In genomic region chr6:156102129-156102528, GRCh38 we compare ENCODE assay signal across 10 cellular contexts.
DNase-seq lines count a peak whose midpoint lies in the region; ATAC-seq and TF ChIP-seq lines count a peak whose summit lies in the region.
"Had no signal": no experiment of that assay in that cellular context is flagged by ENCODE, and none has a peak within 500 bp of the region (broad histone marks: within the 10 kb centered on the region; RNA-seq: fewer than 3 reads in every experiment).

No MANE protein-coding gene starts in this region.

- H3K4me3 Mint-ChIP-seq in Caco-2 (ENCODE audit: unreplicated experiment) (no peak overlapping the region), H9 (no peak overlapping the region)

- H3K27ac ChIP-seq in H9 (ENCODE audit: insufficient read length, low read depth, low read length): no peak overlapping the region

- no peak overlapping the region for H4K5ac ChIP-seq in H9 (ENCODE audit: insufficient read length, low read depth, low read length)

- H3K36me3 Mint-ChIP-seq in Caco-2 (ENCODE audit: insufficient read depth, unreplicated experiment) (no peaks in the 10 kb centered on the region), H9 (ENCODE audit: insufficient read depth in 1 of 3, low read depth in 3 of 3) (no peaks in the 10 kb centered on the region; a peak in 1 of 7 replicates)

- TF ChIP-seq CTCF in Caco-2 (IDR thresholded peaks at IDR 0.05; ENCODE audit: insufficient read depth in 1 of 2, low read depth in 1 of 2, low read length in 1 of 2, severe bottlenecking in 1 of 2, unreplicated experiment in 1 of 2): peak; percentile 42 to 53
- TF ChIP-seq CTCF in H9 (conservative IDR thresholded peaks at IDR 0.05): peak; percentile 60

- H3K27me3 Mint-ChIP-seq in Caco-2 (ENCODE audit: insufficient read depth, unreplicated experiment): peaks cover 6% of the 10 kb centered on the region
- H3K27me3 Mint-ChIP-seq in H9 (ENCODE audit: low read depth): no peaks in the 10 kb centered on the region; the same call in none of the 2 replicates

- H3K18ac ChIP-seq in H9 (ENCODE audit: insufficient read length, low read depth, low read length): no peak overlapping the region

- H4K8ac ChIP-seq in H9 (replicated peaks; ENCODE audit: insufficient read length, low read depth, low read length): no peak overlapping the region

- H3K4me2 ChIP-seq in H9 (ENCODE audit: insufficient read depth, insufficient read length, low read length): no peak overlapping the region

- H3K23me2 ChIP-seq in H9 (ENCODE audit: insufficient read length, low read depth, low read length, poor library complexity, severe bottlenecking): no peaks in the 10 kb centered on the region

- H2BK20ac ChIP-seq in H9 (ENCODE audit: low read depth, low read length, poor library complexity, severe bottlenecking): no peak overlapping the region

- no peak overlapping the region for H3K14ac ChIP-seq in H9 (ENCODE audit: insufficient read depth, low read length)

- no peak overlapping the region for H3K4me3 ChIP-seq in Caco-2 (ENCODE audit: low read depth, low read length)

- no peak overlapping the region for H4K91ac ChIP-seq in H9 (ENCODE audit: insufficient read length, low read depth, low read length)

- no peaks in the 10 kb centered on the region for H4K20me1 ChIP-seq in H9 (ENCODE audit: control insufficient read depth, insufficient read depth, insufficient read length)

- no peak overlapping the region for H3K23ac ChIP-seq in H9 (ENCODE audit: insufficient read length, low read depth, low read length)

- no peak overlapping the region for H3K56ac ChIP-seq in H9 (ENCODE audit: insufficient read length, low read depth, low read length)

- no peaks in the 10 kb centered on the region for H3K36me3 ChIP-seq in Caco-2 (ENCODE audit: control insufficient read depth, insufficient read depth, low read length)

- BruUV-seq in Caco-2 (replicated peaks; lab: Mats Ljungman, UMichigan): no TSS peak

- H2AFZ ChIP-seq in H9 (ENCODE audit: low read length): no peak overlapping the region

- no peaks in the 10 kb centered on the region for H3K79me2 ChIP-seq in H9 (ENCODE audit: insufficient read depth, low read length)

- no peaks in the 10 kb centered on the region for H3K79me1 ChIP-seq in H9 (ENCODE audit: insufficient read depth, low read depth, low read length, poor library complexity, severe bottlenecking)

- POLR2A ChIA-PET in Caco-2 (lab: Charles Lee): no interaction called here

- no peak overlapping the region for H2BK12ac ChIP-seq in H9 (ENCODE audit: insufficient read length, low read depth, low read length)

- no peak overlapping the region for H2BK120ac ChIP-seq in H9 (ENCODE audit: low read depth, low read length, poor library complexity, severe bottlenecking)

- CTCF ChIA-PET in Caco-2 (lab: Charles Lee): no interaction called here

- H3K9ac ChIP-seq in H9 (ENCODE audit: extremely low read depth, insufficient read length, low read length): no peak overlapping the region

- H3K4ac ChIP-seq in H9 (ENCODE audit: low read depth, low read length): no peak overlapping the region

- peak; percentile 30 to 36 for DNase-seq in Caco-2
- DNase-seq in H9: peak; percentile 38
- peak; percentile 24 for DNase-seq in iPS-NIHi11 (ENCODE audit: low spot score)
- DNase-seq in effector CD8-positive, alpha-beta T cell (lab: John Stamatoyannopoulos, UW): no peak
- DNase-seq in cerebellar nuclear complex (lab: John Stamatoyannopoulos, UW): no peak
- no peak for DNase-seq in NOMO-1 (lab: John Stamatoyannopoulos, UW; ENCODE audit: unreplicated experiment in 2 of 2)
- DNase-seq: stimulated activated CD4-positive, alpha-beta T cell treated with anti-CD3 and anti-CD28 coated beads, Interleukin-4, amount 100 ng/mL, for 4 hours; substantia nigra had no signal

- no peak overlapping the region for H2AK5ac ChIP-seq in H9 (ENCODE audit: insufficient read length, low read length)

- no peaks in the 10 kb centered on the region for H3K4me1 Mint-ChIP-seq in Caco-2 (ENCODE audit: low read depth, unreplicated experiment)
- H3K4me1 Mint-ChIP-seq in H9: peaks cover 0 to 2% of the 10 kb centered on the region in 2 experiments; a peak in 1 of 4 replicates

- H2BK15ac ChIP-seq in H9 (ENCODE audit: low read depth, low read length): no peak overlapping the region

- no peaks in the 10 kb centered on the region for H3K9me3 ChIP-seq in Caco-2
- no peaks in the 10 kb centered on the region for H3K9me3 ChIP-seq in H9 (ENCODE audit: control insufficient read depth, low read depth, low read length)

- no peaks in the 10 kb centered on the region for H3K4me1 ChIP-seq in Caco-2
- no peaks in the 10 kb centered on the region for H3K4me1 ChIP-seq in H9 (ENCODE audit: insufficient read depth, low read length)

- WGBS in H9 (ENCODE audit: extremely low coverage, insufficient read length, low lambda C conversion rate): no CpG with 5 or more reads among the region's 3 CpGs

- H3K27ac Mint-ChIP-seq in Caco-2 (ENCODE audit: unreplicated experiment) (no peak overlapping the region), H9 (no peak overlapping the region)

- H3K9me3 Mint-ChIP-seq in Caco-2 (ENCODE audit: unreplicated experiment) (no peaks in the 10 kb centered on the region), H9 (no peaks in the 10 kb centered on the region; a peak in 1 of 5 replicates)

- ATAC-seq in SK-N-SH treated with all-trans-retinoic acid at 6 μM for 48 hours: 0 out of 3 replicates have a peak, but pooled peaks have one; percentile 36
- no peak for ATAC-seq in GM21423 (IDR thresholded peaks at IDR 0.05; ENCODE audit: unreplicated experiment)

- no peak overlapping the region for H2BK5ac ChIP-seq in H9 (ENCODE audit: insufficient read length, low read length)

- H3T11ph ChIP-seq in H9 (ENCODE audit: low read length): no peak overlapping the region

- H3K27me3 ChIP-seq in Caco-2 (replicated peaks; ENCODE audit: control insufficient read depth, insufficient read depth, low read length): no peaks in the 10 kb centered on the region
- no peaks in the 10 kb centered on the region for H3K27me3 ChIP-seq in H9 (ENCODE audit: insufficient read depth, low read length)

- intact Hi-C loops in Caco-2 (cut with micrococcal nuclease; ENCODE audit: unreplicated experiment): loop anchor here (1.0 kb wide), 1 partner anchor 775 kb away; no protein-coding TSS in a partner anchor

TF ChIP-seq in SK-N-SH treated with all-trans-retinoic acid at 6 μM for 48 hours, 23 proteins besides CTCF, POLR2A, EP300 and RAD21 (continues in another document):
- TF ChIP-seq SNAI2 (CRISPR knock-in tag; IDR thresholded peaks at IDR 0.05): no peak
- no peak for TF ChIP-seq ZC3H10 (CRISPR knock-in tag; IDR thresholded peaks at IDR 0.05)
- TF ChIP-seq, protein P1, sequence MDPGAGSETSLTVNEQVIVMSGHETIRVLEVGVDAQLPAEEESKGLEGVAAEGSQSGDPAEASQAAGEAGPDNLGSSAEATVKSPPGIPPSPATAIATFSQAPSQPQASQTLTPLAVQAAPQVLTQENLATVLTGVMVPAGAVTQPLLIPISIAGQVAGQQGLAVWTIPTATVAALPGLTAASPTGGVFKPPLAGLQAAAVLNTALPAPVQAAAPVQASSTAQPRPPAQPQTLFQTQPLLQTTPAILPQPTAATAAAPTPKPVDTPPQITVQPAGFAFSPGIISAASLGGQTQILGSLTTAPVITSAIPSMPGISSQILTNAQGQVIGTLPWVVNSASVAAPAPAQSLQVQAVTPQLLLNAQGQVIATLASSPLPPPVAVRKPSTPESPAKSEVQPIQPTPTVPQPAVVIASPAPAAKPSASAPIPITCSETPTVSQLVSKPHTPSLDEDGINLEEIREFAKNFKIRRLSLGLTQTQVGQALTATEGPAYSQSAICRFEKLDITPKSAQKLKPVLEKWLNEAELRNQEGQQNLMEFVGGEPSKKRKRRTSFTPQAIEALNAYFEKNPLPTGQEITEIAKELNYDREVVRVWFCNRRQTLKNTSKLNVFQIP (CRISPR knock-in tag; IDR thresholded peaks at IDR 0.05; ENCODE audit: borderline replicate concordance, low read depth): no peak
- no peak for TF ChIP-seq ZNF8 (CRISPR knock-in tag; IDR thresholded peaks at IDR 0.05)
- TF ChIP-seq ZFP30 (CRISPR knock-in tag; IDR thresholded peaks at IDR 0.05): no peak
- no peak for TF ChIP-seq BACH2 (CRISPR knock-in tag; IDR thresholded peaks at IDR 0.05; ENCODE audit: borderline replicate concordance)
- no peak for TF ChIP-seq ZNF565 (CRISPR knock-in tag; conservative IDR thresholded peaks at IDR 0.05; ENCODE audit: low read depth)
- no peak for TF ChIP-seq ZFP3 (CRISPR knock-in tag; IDR thresholded peaks at IDR 0.05)
- TF ChIP-seq TOX (CRISPR knock-in tag; IDR thresholded peaks at IDR 0.05; ENCODE audit: borderline replicate concordance): no peak
- TF ChIP-seq TSHZ2 (CRISPR knock-in tag; IDR thresholded peaks at IDR 0.05): no peak
- TF ChIP-seq RARB (CRISPR knock-in tag; IDR thresholded peaks at IDR 0.05): no peak

Comparison
In these comparisons a context has a peak if more than half of its experiments do, and no peak if none do; other contexts are left out.
1. DNase-seq: peak in Caco-2 (2 of 2), H9 (single experiment) and iPS-NIHi11 (single experiment); none in effector CD8-positive, alpha-beta T cell (single experiment), cerebellar nuclear complex (0 of 2) and NOMO-1 (0 of 2).